Comparison of ENCODE assay signal across 1 cellular context in the genomic region with DNA sequence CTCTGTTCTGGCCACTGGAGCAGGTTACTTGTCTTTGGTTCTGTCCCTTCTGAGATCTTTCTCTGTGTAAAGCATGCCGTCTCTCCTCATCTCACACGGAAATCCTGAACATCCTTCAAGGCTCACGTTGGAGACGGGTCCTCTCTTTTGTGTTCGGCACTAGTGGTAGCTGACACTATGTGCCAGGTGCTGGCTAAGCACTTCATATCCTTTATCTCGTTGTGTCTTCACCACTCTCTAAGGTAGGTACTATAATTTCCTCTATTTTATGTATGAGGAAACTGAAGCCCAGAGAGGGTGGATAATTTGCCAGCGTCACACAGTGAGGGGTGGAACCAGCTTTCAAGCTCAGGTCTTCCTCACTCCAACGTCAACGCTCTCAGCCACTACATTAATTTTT.
TF ChIP-seq lines count a peak whose summit lies in the region.

No MANE protein-coding gene starts in this region.

TF ChIP-seq in K562, 482 proteins besides CTCF, POLR2A, EP300 and RAD21 (continued from another document):
- TF ChIP-seq, protein P1, sequence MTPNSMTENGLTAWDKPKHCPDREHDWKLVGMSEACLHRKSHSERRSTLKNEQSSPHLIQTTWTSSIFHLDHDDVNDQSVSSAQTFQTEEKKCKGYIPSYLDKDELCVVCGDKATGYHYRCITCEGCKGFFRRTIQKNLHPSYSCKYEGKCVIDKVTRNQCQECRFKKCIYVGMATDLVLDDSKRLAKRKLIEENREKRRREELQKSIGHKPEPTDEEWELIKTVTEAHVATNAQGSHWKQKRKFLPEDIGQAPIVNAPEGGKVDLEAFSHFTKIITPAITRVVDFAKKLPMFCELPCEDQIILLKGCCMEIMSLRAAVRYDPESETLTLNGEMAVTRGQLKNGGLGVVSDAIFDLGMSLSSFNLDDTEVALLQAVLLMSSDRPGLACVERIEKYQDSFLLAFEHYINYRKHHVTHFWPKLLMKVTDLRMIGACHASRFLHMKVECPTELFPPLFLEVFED (CRISPR knock-in tag; conservative IDR thresholded peaks at IDR 0.05), result no peak
- TF ChIP-seq CBX2 (IDR thresholded peaks at IDR 0.05; ENCODE audit: insufficient read depth, low read length, poor library complexity, severe bottlenecking), result no peak
- TF ChIP-seq SNRNP70 (optimal IDR thresholded peaks at IDR 0.05; ENCODE audit: low read depth, low read length), result no peak
- no peak for TF ChIP-seq ZFP30 (CRISPR knock-in tag; IDR thresholded peaks at IDR 0.05; ENCODE audit: borderline replicate concordance)
- TF ChIP-seq ARNT (IDR thresholded peaks at IDR 0.05), result no peak
- no peak for TF ChIP-seq RFX7 (CRISPR knock-in tag; IDR thresholded peaks at IDR 0.05)
- no peak for TF ChIP-seq HNRNPH1 (optimal IDR thresholded peaks at IDR 0.05; ENCODE audit: low read depth, low read length)
- no peak for TF ChIP-seq ZNF165 (CRISPR knock-in tag; IDR thresholded peaks at IDR 0.05; ENCODE audit: borderline replicate concordance)
- TF ChIP-seq ADNP (tag; IDR thresholded peaks at IDR 0.05), result peak; percentile 59
- no peak for TF ChIP-seq SIRT6 (IDR thresholded peaks at IDR 0.05; ENCODE audit: low read depth, low read length)
- no peak for TF ChIP-seq DDX20 (tag; IDR thresholded peaks at IDR 0.05; ENCODE audit: low read depth)
- no peak for TF ChIP-seq CHD2 (IDR thresholded peaks at IDR 0.05; ENCODE audit: low read depth, low read length)
- TF ChIP-seq, protein P2, sequence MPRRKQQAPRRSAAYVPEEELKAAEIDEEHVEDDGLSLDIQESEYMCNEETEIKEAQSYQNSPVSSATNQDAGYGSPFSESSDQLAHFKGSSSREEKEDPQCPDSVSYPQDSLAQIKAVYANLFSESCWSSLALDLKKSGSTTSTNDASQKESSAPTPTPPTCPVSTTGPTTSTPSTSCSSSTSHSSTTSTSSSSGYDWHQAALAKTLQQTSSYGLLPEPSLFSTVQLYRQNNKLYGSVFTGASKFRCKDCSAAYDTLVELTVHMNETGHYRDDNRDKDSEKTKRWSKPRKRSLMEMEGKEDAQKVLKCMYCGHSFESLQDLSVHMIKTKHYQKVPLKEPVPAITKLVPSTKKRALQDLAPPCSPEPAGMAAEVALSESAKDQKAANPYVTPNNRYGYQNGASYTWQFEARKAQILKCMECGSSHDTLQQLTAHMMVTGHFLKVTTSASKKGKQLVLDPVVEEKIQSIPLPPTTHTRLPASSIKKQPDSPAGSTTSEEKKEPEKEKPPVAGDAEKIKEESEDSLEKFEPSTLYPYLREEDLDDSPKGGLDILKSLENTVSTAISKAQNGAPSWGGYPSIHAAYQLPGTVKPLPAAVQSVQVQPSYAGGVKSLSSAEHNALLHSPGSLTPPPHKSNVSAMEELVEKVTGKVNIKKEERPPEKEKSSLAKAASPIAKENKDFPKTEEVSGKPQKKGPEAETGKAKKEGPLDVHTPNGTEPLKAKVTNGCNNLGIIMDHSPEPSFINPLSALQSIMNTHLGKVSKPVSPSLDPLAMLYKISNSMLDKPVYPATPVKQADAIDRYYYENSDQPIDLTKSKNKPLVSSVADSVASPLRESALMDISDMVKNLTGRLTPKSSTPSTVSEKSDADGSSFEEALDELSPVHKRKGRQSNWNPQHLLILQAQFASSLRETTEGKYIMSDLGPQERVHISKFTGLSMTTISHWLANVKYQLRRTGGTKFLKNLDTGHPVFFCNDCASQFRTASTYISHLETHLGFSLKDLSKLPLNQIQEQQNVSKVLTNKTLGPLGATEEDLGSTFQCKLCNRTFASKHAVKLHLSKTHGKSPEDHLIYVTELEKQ (CRISPR knock-in tag; IDR thresholded peaks at IDR 0.05), result no peak
- peak; percentile 84 for TF ChIP-seq HDAC2 (IDR thresholded peaks at IDR 0.05)
- no peak for TF ChIP-seq PRPF4 (IDR thresholded peaks at IDR 0.05; ENCODE audit: insufficient read depth, low read depth, low read length, poor library complexity, severe bottlenecking)
- no peak for TF ChIP-seq PHTF2 (CRISPR knock-in tag; IDR thresholded peaks at IDR 0.05)
- peak; percentile 13; the same call in 1 of the 2 replicates for TF ChIP-seq MECOM (CRISPR knock-in tag; IDR thresholded peaks at IDR 0.05)
- TF ChIP-seq ZFP36 (IDR thresholded peaks at IDR 0.05; ENCODE audit: low read depth, low read length, partially characterized antibody), result peak; percentile 92
- TF ChIP-seq HMGN3 (IDR thresholded peaks at IDR 0.05; ENCODE audit: borderline replicate concordance, extremely low read depth, insufficient read length, low read depth, low read length), result no peak
- TF ChIP-seq STAT5A (IDR thresholded peaks at IDR 0.05; ENCODE audit: borderline replicate concordance, low read length), result no peak
- TF ChIP-seq MAZ (CRISPR knock-in tag; conservative IDR thresholded peaks at IDR 0.05 in 1 of 2, IDR thresholded peaks at IDR 0.05 in 1 of 2), result no peak
- TF ChIP-seq RBFOX2 (IDR thresholded peaks at IDR 0.05; ENCODE audit: low read depth, low read length), result no peak
- no peak for TF ChIP-seq HOXB6 (CRISPR knock-in tag; IDR thresholded peaks at IDR 0.05; ENCODE audit: borderline replicate concordance)
- no peak for TF ChIP-seq NFXL1 (CRISPR knock-in tag; IDR thresholded peaks at IDR 0.05)
- no peak for TF ChIP-seq ZNF445 (CRISPR knock-in tag; IDR thresholded peaks at IDR 0.05; ENCODE audit: low read depth)
- no peak for TF ChIP-seq ZFPM2 (CRISPR knock-in tag; IDR thresholded peaks at IDR 0.05)
- TF ChIP-seq, protein P3, sequence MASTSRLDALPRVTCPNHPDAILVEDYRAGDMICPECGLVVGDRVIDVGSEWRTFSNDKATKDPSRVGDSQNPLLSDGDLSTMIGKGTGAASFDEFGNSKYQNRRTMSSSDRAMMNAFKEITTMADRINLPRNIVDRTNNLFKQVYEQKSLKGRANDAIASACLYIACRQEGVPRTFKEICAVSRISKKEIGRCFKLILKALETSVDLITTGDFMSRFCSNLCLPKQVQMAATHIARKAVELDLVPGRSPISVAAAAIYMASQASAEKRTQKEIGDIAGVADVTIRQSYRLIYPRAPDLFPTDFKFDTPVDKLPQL (IDR thresholded peaks at IDR 0.05; ENCODE audit: extremely low read depth, insufficient read length), result no peak
- no peak for TF ChIP-seq MYNN (IDR thresholded peaks at IDR 0.05)
- no peak for TF ChIP-seq MYNN (CRISPR knock-in tag; IDR thresholded peaks at IDR 0.05)
- TF ChIP-seq PCBP1 (IDR thresholded peaks at IDR 0.05; ENCODE audit: low read depth, low read length, poor library complexity, severe bottlenecking), result no peak
- TF ChIP-seq ZNF707 (CRISPR knock-in tag; conservative IDR thresholded peaks at IDR 0.05), result no peak
- TF ChIP-seq, protein P4, sequence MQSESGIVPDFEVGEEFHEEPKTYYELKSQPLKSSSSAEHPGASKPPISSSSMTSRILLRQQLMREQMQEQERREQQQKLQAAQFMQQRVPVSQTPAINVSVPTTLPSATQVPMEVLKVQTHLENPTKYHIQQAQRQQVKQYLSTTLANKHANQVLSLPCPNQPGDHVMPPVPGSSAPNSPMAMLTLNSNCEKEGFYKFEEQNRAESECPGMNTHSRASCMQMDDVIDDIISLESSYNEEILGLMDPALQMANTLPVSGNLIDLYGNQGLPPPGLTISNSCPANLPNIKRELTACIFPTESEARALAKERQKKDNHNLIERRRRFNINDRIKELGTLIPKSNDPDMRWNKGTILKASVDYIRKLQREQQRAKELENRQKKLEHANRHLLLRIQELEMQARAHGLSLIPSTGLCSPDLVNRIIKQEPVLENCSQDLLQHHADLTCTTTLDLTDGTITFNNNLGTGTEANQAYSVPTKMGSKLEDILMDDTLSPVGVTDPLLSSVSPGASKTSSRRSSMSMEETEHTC (IDR thresholded peaks at IDR 0.05), result no peak
